In the genomic region with DNA sequence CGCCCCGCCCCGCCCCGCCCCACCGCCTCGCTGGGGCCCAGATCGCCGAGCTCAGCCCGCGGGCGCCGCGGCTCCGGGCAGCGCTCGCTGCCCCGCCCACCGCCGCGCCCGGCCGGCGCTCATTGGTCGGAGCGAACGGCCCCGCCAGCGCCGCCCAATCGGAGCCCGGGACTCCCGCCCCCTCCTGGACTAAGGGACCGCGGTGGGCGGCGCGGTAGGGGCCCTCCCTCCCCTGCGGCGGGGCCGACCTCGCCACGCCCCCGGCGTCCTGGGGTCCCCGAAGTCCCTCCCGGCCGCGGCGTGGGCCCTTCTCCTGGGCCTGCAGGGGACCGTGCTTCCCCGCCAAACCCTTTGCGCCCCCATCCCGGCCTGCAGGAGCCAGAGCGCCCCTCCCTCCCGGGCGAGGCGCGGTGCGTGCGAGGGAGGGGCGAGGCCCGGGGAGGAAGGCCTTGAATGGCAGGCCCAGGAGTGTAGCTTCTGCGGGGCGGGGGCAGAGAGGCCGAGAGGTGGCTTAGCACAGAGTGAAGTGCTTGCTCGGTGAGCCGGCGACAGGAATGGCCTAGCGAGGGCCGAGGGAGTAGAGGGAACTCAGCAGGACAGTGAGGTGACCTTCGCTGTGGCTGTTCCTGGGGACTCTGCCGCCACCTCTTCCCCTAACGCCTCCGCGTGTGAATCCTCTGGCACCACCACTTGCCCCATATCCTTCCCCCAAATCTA, we compare ENCODE assay signal across 8 cellular contexts. TPM values are rescaled to one million over a fixed set of nuclear protein-coding genes. Genes with fewer than 3 reads are reported as not detected.
DNase-seq lines count a peak whose midpoint lies in the region; ATAC-seq and TF ChIP-seq lines count a peak whose summit lies in the region.

Gene CAMKK1, minus strand, starts transcription at position 51 of the 717 bp plus-strand sequence. CDS start 7,366 bp downstream, outside the sequence.

- WGBS in body of pancreas, 2 donors = 6 to 17% methylated on average over 8 to 40 of the region's 75 CpGs

- peak within 1 kb of the TSS; percentile 65 for H3K9ac ChIP-seq in skeletal muscle satellite cell (ENCODE audit: low read depth, low read length)

- H3K27me3 ChIP-seq in body of pancreas (no peaks in the 10 kb centered on the region), skeletal muscle satellite cell (ENCODE audit: control insufficient read depth, insufficient read depth, low read length) (no peaks in the 10 kb centered on the region)

- H3K27ac ChIP-seq in body of pancreas = peak within 1 kb of the TSS; percentile 68 to 80 (median 77)

- ATAC-seq in HG02870 (IDR thresholded peaks at IDR 0.05; ENCODE audit: unreplicated experiment) (peak; percentile 83), body of pancreas (peak; percentile 86)

- peak in 2 of 3 donors; percentile 58 to 68 for TF ChIP-seq POLR2A in body of pancreas (IDR thresholded peaks at IDR 0.05)

- H3K4me2 ChIP-seq in skeletal muscle satellite cell (ENCODE audit: low read length) = peak within 1 kb of the TSS; percentile 89

- peak within 1 kb of the TSS; percentile 44 to 67 for H3K4me3 ChIP-seq in body of pancreas
- H3K4me3 ChIP-seq in iPS-18c (ENCODE audit: insufficient read depth, low read depth, low read length) = peak within 1 kb of the TSS; percentile 76
- peak within 1 kb of the TSS; percentile 78 for H3K4me3 ChIP-seq in skeletal muscle satellite cell (ENCODE audit: low read length)

- peaks cover 69% of the 10 kb centered on the region for H3K4me1 ChIP-seq in body of pancreas
- peaks cover 59% of the 10 kb centered on the region for H3K4me1 ChIP-seq in skeletal muscle satellite cell (ENCODE audit: control insufficient read depth, insufficient read depth, low read length)

- intact Hi-C loops in body of pancreas (cut with DNase I) = no loop called here

- TF ChIP-seq CTCF in body of pancreas (IDR thresholded peaks at IDR 0.05) = peak in 2 of 7 experiments; percentile 21 to 29

- H3K36me3 ChIP-seq in body of pancreas (replicated peaks in 1 of 2; ENCODE audit: insufficient read depth in 1 of 2, low read depth in 2 of 2) = no peaks in the 10 kb centered on the region
- H3K36me3 ChIP-seq in skeletal muscle satellite cell (ENCODE audit: insufficient read depth, low read length) = no peaks in the 10 kb centered on the region

- H3K9me3 ChIP-seq in body of pancreas (no peaks in the 10 kb centered on the region), iPS-18c (ENCODE audit: control insufficient read depth, insufficient read depth, low read length) (no peaks in the 10 kb centered on the region), skeletal muscle satellite cell (replicated peaks; ENCODE audit: low read length) (no peaks in the 10 kb centered on the region)

- DNase-seq in NCI-H2029 (lab: John Stamatoyannopoulos, UW) (peak; percentile 70), NCI-H2029 treated with DMSO at 0.1 percent for 48 hours (lab: John Stamatoyannopoulos, UW) (no peak), NCI-H146 treated with DMSO at 0.1 percent for 48 hours (lab: John Stamatoyannopoulos, UW; ENCODE audit: unreplicated experiment) (peak; percentile 87), UCSD-AML1 (lab: John Stamatoyannopoulos, UW; ENCODE audit: unreplicated experiment) (peak; percentile 93), body of pancreas (peak; percentile 90 to 93 (median 90))

RNA-seq across cellular contexts. Expression of gene CAMKK1, which starts in this region (rescaled TPM):
- total RNA-seq in body of pancreas = 1 to 10 TPM; 9.2 to 9.3 TPM
- 9.4 and 12.7 TPM in 2 replicates for total RNA-seq in skeletal muscle satellite cell (2012; rRNA removed)
